In genomic region chr9:132591751-132592314, GRCh38 we compare ENCODE assay signal across 21 cellular contexts. TPM values are rescaled to one million over a fixed set of nuclear protein-coding genes. Genes with fewer than 3 reads are reported as not detected.
"Had no signal": no experiment of that assay in that cellular context is flagged by ENCODE, and none has a peak within 500 bp of the region (broad histone marks: within the 10 kb centered on the region; RNA-seq: fewer than 3 reads in every experiment).

No MANE protein-coding gene starts in this region.

- H3K27ac Mint-ChIP-seq: activated naive CD8-positive, alpha-beta T cell; activated T-cell treated with anti-CD3 and anti-CD28 coated beads, Interleukin-2, amount 50 U/mL, for 72 hours; effector memory CD8-positive, alpha-beta T cell; nephron; T-helper 2 cell treated with Interferon-gamma antibody and Interleukin-4, amounts not matched to agents 5 μg/mL and 100 μg/mL, for 36 hours had no signal

- H3K27ac ChIP-seq: gastrocnemius medialis, heart right ventricle, ovary, thoracic aorta had no signal

- H3K9me3 ChIP-seq: gastrocnemius medialis, heart right ventricle, ovary, thoracic aorta had no signal

- H3K9me3 Mint-ChIP-seq: activated CD4-positive, alpha-beta T cell treated with anti-CD3 and anti-CD28 coated beads, Interleukin-2, amount 10 ng/mL, durations not matched to agents 7 days and 5 days; activated T-cell treated with anti-CD3 and anti-CD28 coated beads, Interleukin-2, amount 50 U/mL, for 72 hours; effector memory CD8-positive, alpha-beta T cell; nephron; T-helper 2 cell treated with Interferon-gamma antibody and Interleukin-4, amounts not matched to agents 5 μg/mL and 100 μg/mL, for 36 hours had no signal

- DNase-seq: activated CD4-positive, alpha-beta T cell treated with anti-CD3 and anti-CD28 coated beads, Interleukin-2, amount 10 ng/mL, durations not matched to agents 7 days and 5 days; activated CD4-positive, CD25-positive, alpha-beta regulatory T cell; activated CD8-positive, alpha-beta memory T cell treated with anti-CD3 and anti-CD28 coated beads, Interleukin-2, amount 50 U/mL, for 48 hours; activated gamma-delta T cell treated with Interleukin-2 at 50 U/mL for 16 hours; activated T-cell treated with anti-CD3 and anti-CD28 coated beads, Interleukin-2, amount 50 U/mL, for 72 hours; amniotic stem cell; cerebellar nuclear complex; effector memory CD8-positive, alpha-beta T cell; gastrocnemius medialis; heart right ventricle; ovary; stimulated activated CD4-positive, alpha-beta T cell treated with anti-CD3 and anti-CD28 coated beads, Interleukin-12 subunit alpha, Interleukin-12 subunit beta, amount 100 ng/mL, for 4 hours; stimulated activated CD4-positive, alpha-beta T cell treated with anti-CD3 and anti-CD28 coated beads, Interleukin-2, amount 100 ng/mL, for 24 hours had no signal

- H3K4me3 Mint-ChIP-seq: activated CD4-positive, alpha-beta T cell treated with anti-CD3 and anti-CD28 coated beads, Interleukin-2, amount 10 ng/mL, durations not matched to agents 7 days and 5 days; activated naive CD8-positive, alpha-beta T cell; effector memory CD8-positive, alpha-beta T cell; T-helper 2 cell treated with Interferon-gamma antibody and Interleukin-4, amounts not matched to agents 5 μg/mL and 100 μg/mL, for 36 hours had no signal

- H3K36me3 ChIP-seq: ovary had no signal

- H3K4me1 ChIP-seq: gastrocnemius medialis had no signal

- H3K4me3 ChIP-seq: gastrocnemius medialis, heart right ventricle, ovary, thoracic aorta had no signal

- ATAC-seq: activated T-cell treated with anti-CD3 and anti-CD28 coated beads, Interleukin-2, amount 50 U/mL, for 72 hours; effector memory CD8-positive, alpha-beta T cell; gastrocnemius medialis; heart right ventricle had no signal

RNA-seq across cellular contexts. Expression of gene BARHL1, which starts 9.4 kb away (rescaled TPM):
- total RNA-seq: activated CD4-positive, alpha-beta T cell treated with anti-CD3 and anti-CD28 coated beads, Interleukin-2, amount 10 ng/mL, durations not matched to agents 7 days and 5 days; activated T-cell treated with anti-CD3 and anti-CD28 coated beads, Interleukin-2, amount 50 U/mL, for 72 hours; epithelial cell of proximal tubule; gastrocnemius medialis; heart right ventricle; lower leg skin; mesenteric fat pad; ovary; thoracic aorta; urinary bladder had no signal
- polyA plus RNA-seq: heart right ventricle, ovary, urinary bladder had no signal
